ENCODE assay signal across 10 cellular contexts in genomic region chr2:216348909-216349308, GRCh38. TPM values are rescaled to one million over a fixed set of nuclear protein-coding genes. Genes with fewer than 3 reads are reported as not detected.
DNase-seq lines count a peak whose midpoint lies in the region; ATAC-seq and TF ChIP-seq lines count a peak whose summit lies in the region.
"Had no signal": no experiment of that assay in that cellular context is flagged by ENCODE, and none has a peak within 500 bp of the region (broad histone marks: within the 10 kb centered on the region; RNA-seq: fewer than 3 reads in every experiment).

No MANE protein-coding gene starts in this region.

- CTCF ChIA-PET in BJ (lab: Yijun Ruan, JAX): interaction anchor here (1.3 kb wide), 1 partner anchor 18 kb away, joined by 5 read pairs; no protein-coding TSS in a partner anchor

- peak overlapping the region; percentile 4 for H3K27ac Mint-ChIP-seq in activated T-helper 2 cell treated with anti-CD3 and anti-CD28 coated beads, Interferon-gamma antibody, Interleukin-2, Interleukin-4, amounts not matched to agents 10 μg/mL and 5 μg/mL and 100 μg/mL, durations not matched to agents 14 hours and 24 hours and 36 hours
- H3K27ac Mint-ChIP-seq in immature natural killer cell: peak overlapping the region in 4 of 6 donors; percentile 3 to 92 (median 66)

- POLR2A ChIA-PET in BJ (lab: Charles Lee): no interaction called here

- H3K9me3 Mint-ChIP-seq in activated T-helper 2 cell treated with anti-CD3 and anti-CD28 coated beads, Interferon-gamma antibody, Interleukin-2, Interleukin-4, amounts not matched to agents 10 μg/mL and 5 μg/mL and 100 μg/mL, durations not matched to agents 14 hours and 24 hours and 36 hours: no peaks in the 10 kb centered on the region
- no peaks in the 10 kb centered on the region for H3K9me3 Mint-ChIP-seq in immature natural killer cell

- intact Hi-C loops in activated T-helper 2 cell treated with anti-CD3 and anti-CD28 coated beads, Interferon-gamma antibody, Interleukin-2, Interleukin-4, amounts not matched to agents 10 μg/mL and 5 μg/mL and 100 μg/mL, durations not matched to agents 14 hours and 24 hours and 36 hours (cut with micrococcal nuclease): no loop called here

- no peak for ATAC-seq in GM21367 (IDR thresholded peaks at IDR 0.05; ENCODE audit: unreplicated experiment)

- H3K4me1 ChIP-seq in HAP-1: no peaks in the 10 kb centered on the region
- H3K4me1 ChIP-seq: vagina had no signal

- H3K27me3 ChIP-seq in BJ (ENCODE audit: control insufficient read depth, insufficient read depth, low read length): no peaks in the 10 kb centered on the region
- H3K27me3 ChIP-seq in HAP-1 (ENCODE audit: low read depth): no peaks in the 10 kb centered on the region
- H3K27me3 ChIP-seq: vagina had no signal

- H3K27me3 Mint-ChIP-seq in activated T-helper 2 cell treated with anti-CD3 and anti-CD28 coated beads, Interferon-gamma antibody, Interleukin-2, Interleukin-4, amounts not matched to agents 10 μg/mL and 5 μg/mL and 100 μg/mL, durations not matched to agents 14 hours and 24 hours and 36 hours (ENCODE audit: low read depth): peaks cover 7% of the 10 kb centered on the region
- H3K27me3 Mint-ChIP-seq in immature natural killer cell (ENCODE audit: low read depth in 3 of 3): peaks cover 0 to 11% (median 9%) of the 10 kb centered on the region in 3 donors

- H3K4me1 Mint-ChIP-seq in activated T-helper 2 cell treated with anti-CD3 and anti-CD28 coated beads, Interferon-gamma antibody, Interleukin-2, Interleukin-4, amounts not matched to agents 10 μg/mL and 5 μg/mL and 100 μg/mL, durations not matched to agents 14 hours and 24 hours and 36 hours (ENCODE audit: low read depth): peaks cover 61% of the 10 kb centered on the region
- peaks cover 62 to 71% of the 10 kb centered on the region in 2 donors for H3K4me1 Mint-ChIP-seq in immature natural killer cell

- H3K9me3 ChIP-seq in HAP-1: no peaks in the 10 kb centered on the region
- H3K9me3 ChIP-seq: vagina had no signal

- H3K4me3 ChIP-seq in BJ (ENCODE audit: low read depth, low read length) (no peak overlapping the region), HAP-1 (no peak overlapping the region)
- H3K4me3 ChIP-seq: vagina had no signal

- no peak for TF ChIP-seq CTCF in BJ (IDR thresholded peaks at IDR 0.05; ENCODE audit: insufficient read depth, low read depth, low read length)

- no peak overlapping the region for H3K4me3 Mint-ChIP-seq in activated T-helper 2 cell treated with anti-CD3 and anti-CD28 coated beads, Interferon-gamma antibody, Interleukin-2, Interleukin-4, amounts not matched to agents 10 μg/mL and 5 μg/mL and 100 μg/mL, durations not matched to agents 14 hours and 24 hours and 36 hours (ENCODE audit: low read depth)
- H3K4me3 Mint-ChIP-seq in immature natural killer cell: peak overlapping the region in 1 of 5 donors; percentile 24

- no peaks in the 10 kb centered on the region for H3K36me3 ChIP-seq in BJ (ENCODE audit: control insufficient read depth, insufficient read depth, low read length)
- no peaks in the 10 kb centered on the region for H3K36me3 ChIP-seq in HAP-1 (replicated peaks)
- H3K36me3 ChIP-seq: vagina had no signal

- DNase-seq in BJ (ENCODE audit: low read depth) (peak; percentile 49), HCEC 1CT (peak; percentile 85), immature natural killer cell (no peak), ureter (ENCODE audit: low spot score) (no peak), NAMALWA (ENCODE audit: low spot score) (no peak), HAP-1 (ENCODE audit: low spot score in 2 of 2) (no peak)
- DNase-seq in activated T-helper 2 cell treated with anti-CD3 and anti-CD28 coated beads, Interferon-gamma antibody, Interleukin-2, Interleukin-4, amounts not matched to agents 10 μg/mL and 5 μg/mL and 100 μg/mL, durations not matched to agents 14 hours and 24 hours and 36 hours (ENCODE audit: low spot score): no peak

- in situ Hi-C loops in HAP-1 (cut with MboI; ENCODE audit: low sequenced_read_pairs): no loop called here

- H3K36me3 Mint-ChIP-seq in activated T-helper 2 cell treated with anti-CD3 and anti-CD28 coated beads, Interferon-gamma antibody, Interleukin-2, Interleukin-4, amounts not matched to agents 10 μg/mL and 5 μg/mL and 100 μg/mL, durations not matched to agents 14 hours and 24 hours and 36 hours (ENCODE audit: low read depth): no peaks in the 10 kb centered on the region
- peaks cover 0 to 3% (median 0%) of the 10 kb centered on the region in 3 donors for H3K36me3 Mint-ChIP-seq in immature natural killer cell

RNA-seq across cellular contexts. Expression of gene MARCHF4, which starts 23.4 kb away (rescaled TPM):
- 9.7 and 10.0 TPM in 2 replicates for polyA plus RNA-seq in BJ (2011; rRNA removed)
- polyA minus RNA-seq in BJ (2011; rRNA and poly(A)+ RNA removed): 9.8 and 10.1 TPM in 2 replicates
- total RNA-seq in activated T-helper 2 cell treated with anti-CD3 and anti-CD28 coated beads, Interferon-gamma antibody, Interleukin-2, Interleukin-4, amounts not matched to agents 10 μg/mL and 5 μg/mL and 100 μg/mL, durations not matched to agents 14 hours and 24 hours and 36 hours: not detected in 2 replicates
- under 1 TPM in 1 of 3 donors, not detected in 2; 0.19 TPM for polyA plus RNA-seq in immature natural killer cell
- not detected for total RNA-seq in ureter
- total RNA-seq: omental fat pad, vagina had no signal

Comparison
In these comparisons a context has a peak if more than half of its experiments do, and no peak if none do; other contexts are left out.
1. DNase-seq: peak in BJ (single experiment) and HCEC 1CT (single experiment); none in activated T-helper 2 cell treated with anti-CD3 and anti-CD28 coated beads, Interferon-gamma antibody, Interleukin-2, Interleukin-4, amounts not matched to agents 10 μg/mL and 5 μg/mL and 100 μg/mL, durations not matched to agents 14 hours and 24 hours and 36 hours (single experiment), immature natural killer cell (0 of 3), ureter (single experiment), NAMALWA (single experiment) and HAP-1 (0 of 2).